Comparison of ENCODE assay signal across 1 cellular context in the genomic region with DNA sequence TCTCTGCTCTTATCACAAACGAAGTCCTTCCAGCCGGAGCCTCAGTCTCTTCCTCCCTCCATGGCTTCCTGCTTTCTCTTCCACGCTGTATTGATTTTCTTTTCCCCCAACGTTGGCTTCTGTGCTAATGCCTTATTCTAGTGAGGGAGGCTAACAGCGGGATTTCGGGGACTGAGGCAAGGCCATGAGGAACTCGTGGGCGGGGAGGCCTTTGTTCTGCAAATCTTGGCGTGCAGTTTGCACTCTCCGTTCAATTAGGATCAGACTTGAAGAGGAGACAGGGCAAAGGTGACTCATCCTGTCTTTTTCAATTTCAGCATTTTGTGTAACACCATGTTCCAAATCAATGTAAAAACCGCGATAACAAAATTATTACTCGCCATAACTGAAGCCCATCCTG.
TF ChIP-seq lines count a peak whose summit lies in the region.

No MANE protein-coding gene starts in this region.

TF ChIP-seq in WTC11, 78 proteins besides CTCF, POLR2A, EP300 and RAD21:
- TF ChIP-seq, protein P1, sequence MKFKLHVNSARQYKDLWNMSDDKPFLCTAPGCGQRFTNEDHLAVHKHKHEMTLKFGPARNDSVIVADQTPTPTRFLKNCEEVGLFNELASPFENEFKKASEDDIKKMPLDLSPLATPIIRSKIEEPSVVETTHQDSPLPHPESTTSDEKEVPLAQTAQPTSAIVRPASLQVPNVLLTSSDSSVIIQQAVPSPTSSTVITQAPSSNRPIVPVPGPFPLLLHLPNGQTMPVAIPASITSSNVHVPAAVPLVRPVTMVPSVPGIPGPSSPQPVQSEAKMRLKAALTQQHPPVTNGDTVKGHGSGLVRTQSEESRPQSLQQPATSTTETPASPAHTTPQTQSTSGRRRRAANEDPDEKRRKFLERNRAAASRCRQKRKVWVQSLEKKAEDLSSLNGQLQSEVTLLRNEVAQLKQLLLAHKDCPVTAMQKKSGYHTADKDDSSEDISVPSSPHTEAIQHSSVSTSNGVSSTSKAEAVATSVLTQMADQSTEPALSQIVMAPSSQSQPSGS (CRISPR knock-in tag; IDR thresholded peaks at IDR 0.05; ENCODE audit: borderline replicate concordance, low read depth) = no peak
- TF ChIP-seq E2F5 (CRISPR knock-in tag; IDR thresholded peaks at IDR 0.05) (no peak), ZNF317 (CRISPR knock-in tag; IDR thresholded peaks at IDR 0.05; ENCODE audit: borderline replicate concordance, low read depth) (no peak), ESRRA (CRISPR knock-in tag; IDR thresholded peaks at IDR 0.05; ENCODE audit: borderline replicate concordance) (no peak), NFE2L1 (CRISPR knock-in tag; IDR thresholded peaks at IDR 0.05) (no peak), ZNF416 (CRISPR knock-in tag; IDR thresholded peaks at IDR 0.05) (no peak), OVOL2 (CRISPR knock-in tag; IDR thresholded peaks at IDR 0.05; ENCODE audit: borderline replicate concordance) (no peak), MXD4 (CRISPR knock-in tag; IDR thresholded peaks at IDR 0.05; ENCODE audit: borderline replicate concordance) (no peak), JAZF1 (CRISPR knock-in tag; IDR thresholded peaks at IDR 0.05) (no peak), SP1 (CRISPR knock-in tag; conservative IDR thresholded peaks at IDR 0.05) (no peak), ZMAT4 (CRISPR knock-in tag; IDR thresholded peaks at IDR 0.05) (no peak), ETV6 (CRISPR knock-in tag; IDR thresholded peaks at IDR 0.05) (no peak), SOX15 (CRISPR knock-in tag; IDR thresholded peaks at IDR 0.05) (no peak)
- TF ChIP-seq, protein P2, sequence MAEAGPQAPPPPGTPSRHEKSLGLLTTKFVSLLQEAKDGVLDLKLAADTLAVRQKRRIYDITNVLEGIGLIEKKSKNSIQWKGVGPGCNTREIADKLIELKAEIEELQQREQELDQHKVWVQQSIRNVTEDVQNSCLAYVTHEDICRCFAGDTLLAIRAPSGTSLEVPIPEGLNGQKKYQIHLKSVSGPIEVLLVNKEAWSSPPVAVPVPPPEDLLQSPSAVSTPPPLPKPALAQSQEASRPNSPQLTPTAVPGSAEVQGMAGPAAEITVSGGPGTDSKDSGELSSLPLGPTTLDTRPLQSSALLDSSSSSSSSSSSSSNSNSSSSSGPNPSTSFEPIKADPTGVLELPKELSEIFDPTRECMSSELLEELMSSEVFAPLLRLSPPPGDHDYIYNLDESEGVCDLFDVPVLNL (CRISPR knock-in tag; IDR thresholded peaks at IDR 0.05; ENCODE audit: borderline replicate concordance, low read depth) = no peak
- TF ChIP-seq, protein P3, sequence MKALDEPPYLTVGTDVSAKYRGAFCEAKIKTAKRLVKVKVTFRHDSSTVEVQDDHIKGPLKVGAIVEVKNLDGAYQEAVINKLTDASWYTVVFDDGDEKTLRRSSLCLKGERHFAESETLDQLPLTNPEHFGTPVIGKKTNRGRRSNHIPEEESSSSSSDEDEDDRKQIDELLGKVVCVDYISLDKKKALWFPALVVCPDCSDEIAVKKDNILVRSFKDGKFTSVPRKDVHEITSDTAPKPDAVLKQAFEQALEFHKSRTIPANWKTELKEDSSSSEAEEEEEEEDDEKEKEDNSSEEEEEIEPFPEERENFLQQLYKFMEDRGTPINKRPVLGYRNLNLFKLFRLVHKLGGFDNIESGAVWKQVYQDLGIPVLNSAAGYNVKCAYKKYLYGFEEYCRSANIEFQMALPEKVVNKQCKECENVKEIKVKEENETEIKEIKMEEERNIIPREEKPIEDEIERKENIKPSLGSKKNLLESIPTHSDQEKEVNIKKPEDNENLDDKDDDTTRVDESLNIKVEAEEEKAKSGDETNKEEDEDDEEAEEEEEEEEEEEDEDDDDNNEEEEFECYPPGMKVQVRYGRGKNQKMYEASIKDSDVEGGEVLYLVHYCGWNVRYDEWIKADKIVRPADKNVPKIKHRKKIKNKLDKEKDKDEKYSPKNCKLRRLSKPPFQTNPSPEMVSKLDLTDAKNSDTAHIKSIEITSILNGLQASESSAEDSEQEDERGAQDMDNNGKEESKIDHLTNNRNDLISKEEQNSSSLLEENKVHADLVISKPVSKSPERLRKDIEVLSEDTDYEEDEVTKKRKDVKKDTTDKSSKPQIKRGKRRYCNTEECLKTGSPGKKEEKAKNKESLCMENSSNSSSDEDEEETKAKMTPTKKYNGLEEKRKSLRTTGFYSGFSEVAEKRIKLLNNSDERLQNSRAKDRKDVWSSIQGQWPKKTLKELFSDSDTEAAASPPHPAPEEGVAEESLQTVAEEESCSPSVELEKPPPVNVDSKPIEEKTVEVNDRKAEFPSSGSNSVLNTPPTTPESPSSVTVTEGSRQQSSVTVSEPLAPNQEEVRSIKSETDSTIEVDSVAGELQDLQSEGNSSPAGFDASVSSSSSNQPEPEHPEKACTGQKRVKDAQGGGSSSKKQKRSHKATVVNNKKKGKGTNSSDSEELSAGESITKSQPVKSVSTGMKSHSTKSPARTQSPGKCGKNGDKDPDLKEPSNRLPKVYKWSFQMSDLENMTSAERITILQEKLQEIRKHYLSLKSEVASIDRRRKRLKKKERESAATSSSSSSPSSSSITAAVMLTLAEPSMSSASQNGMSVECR (CRISPR knock-in tag; IDR thresholded peaks at IDR 0.05; ENCODE audit: borderline replicate concordance) = no peak
- TF ChIP-seq, protein P4, sequence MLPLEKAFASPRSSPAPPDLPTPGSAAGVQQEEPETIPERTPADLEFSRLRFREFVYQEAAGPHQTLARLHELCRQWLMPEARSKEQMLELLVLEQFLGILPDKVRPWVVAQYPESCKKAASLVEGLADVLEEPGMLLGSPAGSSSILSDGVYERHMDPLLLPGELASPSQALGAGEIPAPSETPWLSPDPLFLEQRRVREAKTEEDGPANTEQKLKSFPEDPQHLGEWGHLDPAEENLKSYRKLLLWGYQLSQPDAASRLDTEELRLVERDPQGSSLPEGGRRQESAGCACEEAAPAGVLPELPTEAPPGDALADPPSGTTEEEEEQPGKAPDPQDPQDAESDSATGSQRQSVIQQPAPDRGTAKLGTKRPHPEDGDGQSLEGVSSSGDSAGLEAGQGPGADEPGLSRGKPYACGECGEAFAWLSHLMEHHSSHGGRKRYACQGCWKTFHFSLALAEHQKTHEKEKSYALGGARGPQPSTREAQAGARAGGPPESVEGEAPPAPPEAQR (CRISPR knock-in tag; IDR thresholded peaks at IDR 0.05) = no peak
- TF ChIP-seq, protein P5, sequence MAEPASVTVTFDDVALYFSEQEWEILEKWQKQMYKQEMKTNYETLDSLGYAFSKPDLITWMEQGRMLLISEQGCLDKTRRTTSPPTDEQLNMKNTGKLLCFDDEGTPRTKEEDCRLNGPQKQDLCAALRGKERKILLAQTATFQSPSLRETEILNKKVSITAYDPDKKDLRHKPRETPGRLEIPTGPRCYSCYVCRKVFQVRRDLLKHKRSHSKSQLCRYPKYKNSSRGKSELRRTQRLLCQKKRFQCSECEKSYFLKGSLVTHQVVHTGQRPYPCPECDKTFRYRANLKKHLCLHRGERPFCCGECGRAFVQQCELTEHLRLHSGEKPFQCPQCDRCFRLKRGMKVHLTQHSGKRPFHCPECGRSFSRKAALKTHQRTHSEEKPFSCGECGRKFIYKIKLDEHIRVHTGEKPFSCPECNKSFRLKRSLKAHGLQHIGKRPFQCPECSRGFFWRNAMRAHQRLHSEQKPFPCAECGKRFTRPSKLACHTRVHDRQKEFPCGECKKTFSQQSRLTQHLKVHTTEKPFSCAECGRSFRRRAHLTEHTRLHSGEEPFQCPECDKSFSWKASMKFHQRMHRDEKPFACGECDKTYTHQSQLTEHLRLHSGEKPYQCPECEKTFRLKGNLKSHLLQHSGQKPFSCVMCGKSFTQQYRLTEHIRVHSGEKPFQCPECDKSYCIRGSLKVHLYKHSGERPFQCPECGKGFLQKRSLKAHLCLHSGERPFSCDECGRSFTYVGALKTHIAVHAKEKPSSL (CRISPR knock-in tag; conservative IDR thresholded peaks at IDR 0.05) = no peak
- TF ChIP-seq, protein P6, sequence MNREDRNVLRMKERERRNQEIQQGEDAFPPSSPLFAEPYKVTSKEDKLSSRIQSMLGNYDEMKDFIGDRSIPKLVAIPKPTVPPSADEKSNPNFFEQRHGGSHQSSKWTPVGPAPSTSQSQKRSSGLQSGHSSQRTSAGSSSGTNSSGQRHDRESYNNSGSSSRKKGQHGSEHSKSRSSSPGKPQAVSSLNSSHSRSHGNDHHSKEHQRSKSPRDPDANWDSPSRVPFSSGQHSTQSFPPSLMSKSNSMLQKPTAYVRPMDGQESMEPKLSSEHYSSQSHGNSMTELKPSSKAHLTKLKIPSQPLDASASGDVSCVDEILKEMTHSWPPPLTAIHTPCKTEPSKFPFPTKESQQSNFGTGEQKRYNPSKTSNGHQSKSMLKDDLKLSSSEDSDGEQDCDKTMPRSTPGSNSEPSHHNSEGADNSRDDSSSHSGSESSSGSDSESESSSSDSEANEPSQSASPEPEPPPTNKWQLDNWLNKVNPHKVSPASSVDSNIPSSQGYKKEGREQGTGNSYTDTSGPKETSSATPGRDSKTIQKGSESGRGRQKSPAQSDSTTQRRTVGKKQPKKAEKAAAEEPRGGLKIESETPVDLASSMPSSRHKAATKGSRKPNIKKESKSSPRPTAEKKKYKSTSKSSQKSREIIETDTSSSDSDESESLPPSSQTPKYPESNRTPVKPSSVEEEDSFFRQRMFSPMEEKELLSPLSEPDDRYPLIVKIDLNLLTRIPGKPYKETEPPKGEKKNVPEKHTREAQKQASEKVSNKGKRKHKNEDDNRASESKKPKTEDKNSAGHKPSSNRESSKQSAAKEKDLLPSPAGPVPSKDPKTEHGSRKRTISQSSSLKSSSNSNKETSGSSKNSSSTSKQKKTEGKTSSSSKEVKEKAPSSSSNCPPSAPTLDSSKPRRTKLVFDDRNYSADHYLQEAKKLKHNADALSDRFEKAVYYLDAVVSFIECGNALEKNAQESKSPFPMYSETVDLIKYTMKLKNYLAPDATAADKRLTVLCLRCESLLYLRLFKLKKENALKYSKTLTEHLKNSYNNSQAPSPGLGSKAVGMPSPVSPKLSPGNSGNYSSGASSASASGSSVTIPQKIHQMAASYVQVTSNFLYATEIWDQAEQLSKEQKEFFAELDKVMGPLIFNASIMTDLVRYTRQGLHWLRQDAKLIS (CRISPR knock-in tag; IDR thresholded peaks at IDR 0.05; ENCODE audit: borderline replicate concordance) = no peak
